ENCODE assay signal across 16 cellular contexts in genomic region chr1:218592688-218593087, GRCh38.
A peak's percentile ranks its signal among the peaks of the same experiment; 100 is the strongest.
DNase-seq lines count a peak whose midpoint lies in the region; ATAC-seq and TF ChIP-seq lines count a peak whose summit lies in the region.
"Had no signal": no experiment of that assay in that cellular context is flagged by ENCODE, and none has a peak within 500 bp of the region (broad histone marks: within the 10 kb centered on the region; RNA-seq: fewer than 3 reads in every experiment).

No MANE protein-coding gene starts in this region.

- intact Hi-C loops in mammary epithelial cell (cut with micrococcal nuclease) = loop anchor here (2.0 to 5.0 kb wide), 3 partner anchors 56 to 795 kb away; no protein-coding TSS in a partner anchor

- H3K36me3 Mint-ChIP-seq in effector memory CD8-positive, alpha-beta T cell (ENCODE audit: insufficient read depth) = no peaks in the 10 kb centered on the region

- H2BK15ac ChIP-seq in mesendoderm (replicated peaks; ENCODE audit: low read depth) = no peak overlapping the region

- H2BK5ac ChIP-seq in mesendoderm (ENCODE audit: low read length) = no peak overlapping the region

- CTCF ChIA-PET in mammary epithelial cell (lab: Charles Lee; ENCODE audit: low non-redundant PET) = no interaction called here

- H3K27me3 Mint-ChIP-seq in effector memory CD8-positive, alpha-beta T cell = no peaks in the 10 kb centered on the region

- H4K5ac ChIP-seq in mesendoderm (ENCODE audit: low read length) = no peak overlapping the region

- no peak overlapping the region for H3K9ac ChIP-seq in mammary epithelial cell (ENCODE audit: insufficient read depth, low read length)
- H3K9ac ChIP-seq in mesendoderm (ENCODE audit: low read length) = no peak overlapping the region

- no peaks in the 10 kb centered on the region for H3K27me3 ChIP-seq in mammary epithelial cell (ENCODE audit: insufficient read depth, low read length)
- no peaks in the 10 kb centered on the region for H3K27me3 ChIP-seq in mesendoderm (ENCODE audit: insufficient read depth, low read length, poor library complexity)
- H3K27me3 ChIP-seq: heart right ventricle, Peyer's patch had no signal

- H3K4me3 ChIP-seq in mammary epithelial cell (replicated peaks in 1 of 3; ENCODE audit: insufficient read depth in 1 of 3, low read depth in 2 of 3, low read length in 3 of 3) (no peak overlapping the region), mesendoderm (ENCODE audit: low read length) (no peak overlapping the region)
- H3K4me3 ChIP-seq: coronary artery, heart right ventricle, Peyer's patch had no signal

- ATAC-seq in effector memory CD8-positive, alpha-beta T cell (replicated peaks) = no peak
- ATAC-seq: heart right ventricle had no signal

- no peaks in the 10 kb centered on the region for H3K36me3 ChIP-seq in mammary epithelial cell (ENCODE audit: insufficient read depth, low read length)
- no peaks in the 10 kb centered on the region for H3K36me3 ChIP-seq in mesendoderm (ENCODE audit: control insufficient read depth, insufficient read depth, low read length)
- H3K36me3 ChIP-seq: heart right ventricle, Peyer's patch had no signal

- H3K27ac ChIP-seq in mammary epithelial cell (ENCODE audit: insufficient read depth, low read depth, low read length) (no peak overlapping the region), mesendoderm (ENCODE audit: low read depth, low read length) (no peak overlapping the region)
- H3K27ac ChIP-seq: coronary artery, heart right ventricle, HL-60, Peyer's patch had no signal

- no peaks in the 10 kb centered on the region for H4K20me1 ChIP-seq in mammary epithelial cell (ENCODE audit: insufficient read depth, low read length)

- peaks cover 2 to 19% of the 10 kb centered on the region in 2 donors for H3K9me3 Mint-ChIP-seq in effector memory CD8-positive, alpha-beta T cell

- no peaks in the 10 kb centered on the region for H3K9me3 ChIP-seq in mammary epithelial cell (replicated peaks; ENCODE audit: insufficient read depth, low read length)
- H3K9me3 ChIP-seq: heart right ventricle, Peyer's patch had no signal

- H3K56ac ChIP-seq in mesendoderm (ENCODE audit: low read length) = no peak overlapping the region

- WGBS in mammary epithelial cell (ENCODE audit: low coverage, missing lambda C conversion rate) = 56% methylated on average over 2 of the region's 2 CpGs
- WGBS in mesendoderm (ENCODE audit: extremely low coverage, insufficient coverage, low lambda C conversion rate) = no CpG with 5 or more reads among the region's 2 CpGs

- peak overlapping the region; percentile 4 for H3K4me2 ChIP-seq in mammary epithelial cell (ENCODE audit: insufficient read depth, low read depth, low read length)
- no peak overlapping the region for H3K4me2 ChIP-seq in mesendoderm (ENCODE audit: low read length)

- H3K79me2 ChIP-seq in mammary epithelial cell (ENCODE audit: insufficient read depth, low read length) (no peaks in the 10 kb centered on the region), mesendoderm (ENCODE audit: control insufficient read depth, insufficient read depth, low read length) (no peaks in the 10 kb centered on the region)

- DNase-seq in Caki2 (ENCODE audit: low read depth) (peak; percentile 49), LoVo (ENCODE audit: low spot score) (peak; percentile 5), mammary epithelial cell (peak; percentile 57), mesendoderm (peak; percentile 54), DMS79 (lab: John Stamatoyannopoulos, UW) (no peak), superior temporal gyrus (ENCODE audit: extremely low spot score) (no peak), NCI-H2029 (lab: John Stamatoyannopoulos, UW) (no peak)
- no peak for DNase-seq in effector memory CD8-positive, alpha-beta T cell
- DNase-seq: activated effector memory CD4-positive, alpha-beta T cell treated with Interleukin-2 at 50 U/mL for 16 hours; heart right ventricle; Kasumi-1; NCI-H1436 treated with DMSO at 0.1 percent for 48 hours; NCI-H524 treated with DMSO at 0.1 percent for 48 hours; Peyer's patch had no signal

- peaks cover 8% of the 10 kb centered on the region for H3K4me1 ChIP-seq in mammary epithelial cell (ENCODE audit: insufficient read depth, low read length)
- H3K4me1 ChIP-seq in mesendoderm (ENCODE audit: control insufficient read depth, low read depth, low read length) = no peaks in the 10 kb centered on the region
- H3K4me1 ChIP-seq: Peyer's patch had no signal

- H4K8ac ChIP-seq in mesendoderm (ENCODE audit: low read depth, low read length) = no peak overlapping the region

- H2AFZ ChIP-seq in mammary epithelial cell (ENCODE audit: low read depth, low read length) = peak overlapping the region; percentile 19

- H2AK5ac ChIP-seq in mesendoderm (ENCODE audit: low read length) = no peak overlapping the region

- no peak overlapping the region for H3K27ac Mint-ChIP-seq in effector memory CD8-positive, alpha-beta T cell

- H3K4me3 Mint-ChIP-seq in effector memory CD8-positive, alpha-beta T cell = no peak overlapping the region

- in situ Hi-C loops in Caki2 (cut with HindIII; ENCODE audit: low pct_unique_long_range_greater_than_20kb, low sequenced_read_pairs) = no loop called here
- in situ Hi-C loops in mammary epithelial cell (cut with MboI; ENCODE audit: low sequenced_read_pairs in 2 of 2) = no loop called here

- no peak overlapping the region for H2BK120ac ChIP-seq in mesendoderm (ENCODE audit: low read depth, low read length)

- dilution Hi-C loops in mammary epithelial cell (cut with HindIII; ENCODE audit: low sequenced_read_pairs) = no loop called here

- BruUV-seq in mammary epithelial cell (replicated peaks; lab: Mats Ljungman, UMichigan) = no TSS peak

- H3K4ac ChIP-seq in mesendoderm (ENCODE audit: low read depth, low read length) = no peak overlapping the region

- no peak overlapping the region for H3K18ac ChIP-seq in mesendoderm (ENCODE audit: low read length)

- no peak for TF ChIP-seq CTCF in mammary epithelial cell (conservative IDR thresholded peaks at IDR 0.05 in 1 of 2, IDR thresholded peaks at IDR 0.05 in 1 of 2; ENCODE audit: extremely low read depth in 1 of 2, insufficient read depth in 1 of 2, low read depth in 1 of 2, low read length in 2 of 2)

- no peak overlapping the region for H3K23ac ChIP-seq in mesendoderm (ENCODE audit: low read length)

- H3K4me1 Mint-ChIP-seq in effector memory CD8-positive, alpha-beta T cell (ENCODE audit: low read depth in 2 of 2) = no peaks in the 10 kb centered on the region

- no peaks in the 10 kb centered on the region for H3K79me1 ChIP-seq in mesendoderm (ENCODE audit: low read length)

Comparison
In these comparisons a context has a peak if more than half of its experiments do, and no peak if none do; other contexts are left out.
1. DNase-seq: peak in Caki2 (single experiment), LoVo (single experiment), mammary epithelial cell (single experiment) and mesendoderm (single experiment); none in DMS79 (single experiment), effector memory CD8-positive, alpha-beta T cell (0 of 3), superior temporal gyrus (single experiment) and NCI-H2029 (single experiment).